9 cellular contexts compared by ENCODE assay signal in genomic region chr5:73233053-73233460, GRCh38.
DNase-seq lines count a peak whose midpoint lies in the region; ATAC-seq, FAIRE-seq and TF ChIP-seq lines count a peak whose summit lies in the region.
"Had no signal": no experiment of that assay in that cellular context is flagged by ENCODE, and none has a peak within 500 bp of the region (broad histone marks: within the 10 kb centered on the region; RNA-seq: fewer than 3 reads in every experiment).

No MANE protein-coding gene starts in this region.

- peaks cover 4% of the 10 kb centered on the region for H3K9me1 ChIP-seq in K562 (ENCODE audit: control insufficient read depth, insufficient read depth, low read length)

- TF ChIP-seq RAD21 in K562 (CRISPR knock-in tag; conservative IDR thresholded peaks at IDR 0.05 in 1 of 2, IDR thresholded peaks at IDR 0.05 in 1 of 2) = no peak

- 17% methylated on average over 14 of the region's 17 CpGs for WGBS in K562 (ENCODE audit: insufficient coverage, low coverage, missing lambda C conversion rate)
- WGBS in GM23248 (ENCODE audit: low coverage in 1 of 2, low lambda C conversion rate in 2 of 2, missing lambda C conversion rate in 2 of 2), 2 experiments = 89 to 90% methylated on average over 17 of the region's 17 CpGs

- H3K9me2 ChIP-seq in GM23248 (ENCODE audit: insufficient read depth) = no peaks in the 10 kb centered on the region

- peaks cover 41% of the 10 kb centered on the region for H3K4me1 Mint-ChIP-seq in stimulated activated memory B cell treated with anti-CD40 and anti-IgM and Interleukin-4, amounts not matched to agents 10 μg/mL and 1 μg/mL and 100 μg/mL, for 72 hours

- no peak overlapping the region for H3K27ac Mint-ChIP-seq in stimulated activated memory B cell treated with anti-CD40 and anti-IgM and Interleukin-4, amounts not matched to agents 10 μg/mL and 1 μg/mL and 100 μg/mL, for 72 hours

- ATAC-seq in K562 (peak; percentile 46), lower lobe of right lung (peak in 1 of 2 donors; percentile 26), HG03045 (IDR thresholded peaks at IDR 0.05; ENCODE audit: unreplicated experiment) (no peak)
- no peak for ATAC-seq in stimulated activated memory B cell treated with anti-CD40 and anti-IgM and Interleukin-4, amounts not matched to agents 10 μg/mL and 1 μg/mL and 100 μg/mL, for 72 hours

- H3K4me3 ChIP-seq in HUES6 (ENCODE audit: low read depth, low read length) (peak overlapping the region; percentile 63), K562 (no peak overlapping the region), lower lobe of right lung (peak overlapping the region; percentile 46), HAP-1 (no peak overlapping the region), A673 (ENCODE audit: low read depth, low read length, poor library complexity, severe bottlenecking) (no peak overlapping the region), GM23248 (no peak overlapping the region)

- BruUV-seq in K562 (replicated peaks; lab: Mats Ljungman, UMichigan) = no TSS peak
- no TSS peak for BruUV-seq in A673 (replicated peaks; lab: Mats Ljungman, UMichigan)

- H3K9me3 Mint-ChIP-seq in stimulated activated memory B cell treated with anti-CD40 and anti-IgM and Interleukin-4, amounts not matched to agents 10 μg/mL and 1 μg/mL and 100 μg/mL, for 72 hours = no peaks in the 10 kb centered on the region

- H3K4me1 ChIP-seq in HUES6 (ENCODE audit: control insufficient read depth, insufficient read depth, low read length) (peaks cover 30% of the 10 kb centered on the region), K562 (replicated peaks in 1 of 2; ENCODE audit: control insufficient read depth in 2 of 2, insufficient read depth in 2 of 2, low read length in 2 of 2) (peaks cover 0 to 19% of the 10 kb centered on the region in 2 experiments; a peak in 3 of 5 replicates), lower lobe of right lung (peaks cover 24% of the 10 kb centered on the region), HAP-1 (no peaks in the 10 kb centered on the region), A673 (ENCODE audit: insufficient read depth, low read length, poor library complexity, severe bottlenecking) (no peaks in the 10 kb centered on the region), GM23248 (ENCODE audit: insufficient read depth) (peaks cover 25% of the 10 kb centered on the region)

- H3F3A ChIP-seq in GM23248 (ENCODE audit: insufficient read depth) = no peaks in the 10 kb centered on the region; the same call in 1 of the 2 replicates

- no peaks in the 10 kb centered on the region for H3K36me3 Mint-ChIP-seq in stimulated activated memory B cell treated with anti-CD40 and anti-IgM and Interleukin-4, amounts not matched to agents 10 μg/mL and 1 μg/mL and 100 μg/mL, for 72 hours

- H3K9me3 ChIP-seq in HUES6 (ENCODE audit: control insufficient read depth, insufficient read depth, low read depth, low read length) (no peaks in the 10 kb centered on the region), K562 (replicated peaks; ENCODE audit: control insufficient read depth, insufficient read depth, low read depth, low read length) (no peaks in the 10 kb centered on the region), lower lobe of right lung (no peaks in the 10 kb centered on the region), HAP-1 (no peaks in the 10 kb centered on the region), A673 (ENCODE audit: low read depth, low read length, poor library complexity, severe bottlenecking) (no peaks in the 10 kb centered on the region), GM23248 (ENCODE audit: low read depth) (no peaks in the 10 kb centered on the region)

- DNase-seq in K562 (ENCODE audit: extremely low read depth in 1 of 4, low spot score in 3 of 4) (no peak), lower lobe of right lung (no peak), HAP-1 (ENCODE audit: low spot score in 2 of 2) (no peak), A673 (ENCODE audit: low spot score) (no peak), GM23248 (no peak)

- no peak overlapping the region for H3K9ac ChIP-seq in HUES6 (ENCODE audit: low read length)
- H3K9ac ChIP-seq in K562 (ENCODE audit: insufficient read depth in 1 of 2, low read depth in 2 of 2, low read length in 2 of 2) = no peak overlapping the region
- H3K9ac ChIP-seq in GM23248 = no peak overlapping the region

- H3K27ac ChIP-seq in HUES6 (ENCODE audit: low read depth, low read length) = no peak overlapping the region
- no peak overlapping the region for H3K27ac ChIP-seq in K562 (ENCODE audit: extremely low read depth, low read depth, low read length)
- H3K27ac ChIP-seq in lower lobe of right lung = no peak overlapping the region
- no peak overlapping the region for H3K27ac ChIP-seq in A673 (ENCODE audit: low read depth, low read length, poor library complexity, severe bottlenecking)
- H3K27ac ChIP-seq in GM23248 = no peak overlapping the region

- no peak overlapping the region for H2AFZ ChIP-seq in K562 (ENCODE audit: low read depth, low read length)
- no peak overlapping the region; the same call in 1 of the 2 replicates for H2AFZ ChIP-seq in GM23248

- H4K20me1 ChIP-seq in K562 (replicated peaks; ENCODE audit: control insufficient read depth, insufficient read depth, low read length) = no peaks in the 10 kb centered on the region; the same call in 1 of the 2 replicates
- H4K20me1 ChIP-seq in GM23248 (ENCODE audit: insufficient read depth) = no peaks in the 10 kb centered on the region

- TF ChIP-seq CTCF in K562 (IDR thresholded peaks at IDR 0.05 in 2 of 3, conservative IDR thresholded peaks at IDR 0.05 in 1 of 3; ENCODE audit: insufficient read depth in 2 of 3, low read depth in 1 of 3, low read length in 3 of 3) = no peak
- no peak for TF ChIP-seq CTCF in lower lobe of right lung (IDR thresholded peaks at IDR 0.05)
- no peak for TF ChIP-seq CTCF in A673 (conservative IDR thresholded peaks at IDR 0.05; ENCODE audit: low read depth, low read length)

- H3K27me3 Mint-ChIP-seq in stimulated activated memory B cell treated with anti-CD40 and anti-IgM and Interleukin-4, amounts not matched to agents 10 μg/mL and 1 μg/mL and 100 μg/mL, for 72 hours = peaks cover 76% of the 10 kb centered on the region

- H3K79me2 ChIP-seq in K562 (ENCODE audit: control insufficient read depth, insufficient read depth, low read length) (no peaks in the 10 kb centered on the region), GM23248 (ENCODE audit: insufficient read depth) (no peaks in the 10 kb centered on the region)

- CTCF ChIA-PET in K562 (lab: Yijun Ruan, JAX; ENCODE audit: low intra/inter-chr PET ratio) (interaction anchor here (0.7 kb wide), 1 partner anchor 14 kb away, joined by 4 read pairs; no protein-coding TSS in a partner anchor), A673 (lab: Charles Lee) (no interaction called here)

- no peak for TF ChIP-seq EP300 in K562 (IDR thresholded peaks at IDR 0.05; ENCODE audit: low read length)

- H3K4me2 ChIP-seq in K562 (ENCODE audit: insufficient read depth, low read length) (no peak overlapping the region), GM23248 (ENCODE audit: unreplicated experiment) (no peak overlapping the region)

- H3K27me3 ChIP-seq in HUES6 (ENCODE audit: control insufficient read depth, insufficient read depth, low read length) (peaks cover 95% of the 10 kb centered on the region), K562 (ENCODE audit: control insufficient read depth in 2 of 2, insufficient read depth in 2 of 2, low read length in 2 of 2) (peaks cover 38 to 55% of the 10 kb centered on the region in 2 experiments; a peak in 4 of 5 replicates), lower lobe of right lung (ENCODE audit: low read depth) (peaks cover 86% of the 10 kb centered on the region), HAP-1 (ENCODE audit: low read depth) (no peaks in the 10 kb centered on the region), A673 (replicated peaks; ENCODE audit: insufficient read depth, low read depth, low read length, poor library complexity) (peaks cover 4% of the 10 kb centered on the region), GM23248 (replicated peaks; ENCODE audit: insufficient read depth) (no peaks in the 10 kb centered on the region)

- intact Hi-C loops in K562 (cut with micrococcal nuclease) (no loop called here), lower lobe of right lung (cut with DNase I) (no loop called here), A673 (cut with micrococcal nuclease; ENCODE audit: unreplicated experiment) (no loop called here)

- peak overlapping the region; percentile 49 for H3K4me3 Mint-ChIP-seq in stimulated activated memory B cell treated with anti-CD40 and anti-IgM and Interleukin-4, amounts not matched to agents 10 μg/mL and 1 μg/mL and 100 μg/mL, for 72 hours

- no peaks in the 10 kb centered on the region for H3K36me3 ChIP-seq in HUES6 (ENCODE audit: control insufficient read depth, insufficient read depth, low read length)
- H3K36me3 ChIP-seq in K562 (ENCODE audit: control insufficient read depth, insufficient read depth, low read length) = no peaks in the 10 kb centered on the region
- H3K36me3 ChIP-seq in lower lobe of right lung = no peaks in the 10 kb centered on the region
- H3K36me3 ChIP-seq in HAP-1 (replicated peaks) = no peaks in the 10 kb centered on the region
- H3K36me3 ChIP-seq in A673 (ENCODE audit: insufficient read depth, low read length, poor library complexity, severe bottlenecking) = no peaks in the 10 kb centered on the region
- H3K36me3 ChIP-seq in GM23248 (ENCODE audit: low read depth) = no peaks in the 10 kb centered on the region

- FAIRE-seq in K562 (lab: Jason Lieb, UNC) = no peak
- FAIRE-seq: islet of Langerhans had no signal

- POLR2A ChIA-PET in K562 (lab: Yijun Ruan, JAX) (no interaction called here), A673 (lab: Charles Lee; ENCODE audit: low non-redundant PET) (no interaction called here)

- no peak for TF ChIP-seq POLR2A in K562 (conservative IDR thresholded peaks at IDR 0.05)

- in situ Hi-C loops in K562 (cut with MboI) = no loop called here
- in situ Hi-C loops in HAP-1 (cut with MboI; ENCODE audit: low sequenced_read_pairs) = no loop called here
- in situ Hi-C loops in GM23248 (cut with MboI) = no loop called here

TF ChIP-seq in K562, 482 proteins besides CTCF, POLR2A, EP300 and RAD21 (continues in another document):
- TF ChIP-seq ELK3 (CRISPR knock-in tag; IDR thresholded peaks at IDR 0.05) = no peak
- TF ChIP-seq ZNF217 (CRISPR knock-in tag; IDR thresholded peaks at IDR 0.05) = no peak

Comparison
In these comparisons a context has a peak if more than half of its experiments do, and no peak if none do; other contexts are left out.
1. H3K4me3 ChIP-seq: peak in HUES6 (single experiment) and lower lobe of right lung (single experiment); none in K562 (single experiment), HAP-1 (single experiment), A673 (single experiment) and GM23248 (single experiment).